1 cellular context compared by ENCODE assay signal in genomic region chr9:133786936-133787748, GRCh38.
TF ChIP-seq lines count a peak whose summit lies in the region.

No MANE protein-coding gene starts in this region.

TF ChIP-seq in GM12878, 131 proteins besides CTCF, POLR2A, EP300 and RAD21 (continued from another document):
- TF ChIP-seq POLR2AphosphoS5 (IDR thresholded peaks at IDR 0.05; ENCODE audit: low read length): 0 out of 2 replicates have a peak, but pooled peaks have one; percentile 29
